ENCODE assay signal across 1 cellular context in genomic region chr7:136278057-136278456, GRCh38.
TF ChIP-seq lines count a peak whose summit lies in the region.

No MANE protein-coding gene starts in this region.

TF ChIP-seq in K562, 482 proteins besides CTCF, POLR2A, EP300 and RAD21:
- TF ChIP-seq ZBTB40 (IDR thresholded peaks at IDR 0.05) (no peak), ZBTB40 (CRISPR knock-in tag; IDR thresholded peaks at IDR 0.05) (no peak), ZNF785 (CRISPR knock-in tag; IDR thresholded peaks at IDR 0.05) (no peak), ZNF316 (IDR thresholded peaks at IDR 0.05) (peak; percentile 52), XRCC5 (IDR thresholded peaks at IDR 0.05; ENCODE audit: low read depth, low read length) (no peak), ZC3H11A (IDR thresholded peaks at IDR 0.05; ENCODE audit: low read depth, low read length) (no peak), PBX2 (CRISPR knock-in tag; IDR thresholded peaks at IDR 0.05; ENCODE audit: low read depth) (no peak), PBX2 (tag; conservative IDR thresholded peaks at IDR 0.05; ENCODE audit: low read depth) (peak; percentile 47; the same call in 1 of the 2 replicates), HLTF (IDR thresholded peaks at IDR 0.05) (no peak), MAFG (tag; conservative IDR thresholded peaks at IDR 0.05) (0 out of 2 replicates have a peak, but pooled peaks have one; percentile 6), MEIS2 (IDR thresholded peaks at IDR 0.05; ENCODE audit: partially characterized antibody) (peak; percentile 14), RFX1 (IDR thresholded peaks at IDR 0.05) (0 out of 2 replicates have a peak, but pooled peaks have one; percentile 4), STAG1 (CRISPR knock-in tag; IDR thresholded peaks at IDR 0.05; ENCODE audit: borderline replicate concordance) (no peak), MTF1 (CRISPR knock-in tag; IDR thresholded peaks at IDR 0.05; ENCODE audit: borderline replicate concordance) (no peak), GTF2F1 (IDR thresholded peaks at IDR 0.05; ENCODE audit: low read depth, low read length) (no peak), ARID2 (IDR thresholded peaks at IDR 0.05) (no peak), DMBX1 (CRISPR knock-in tag; IDR thresholded peaks at IDR 0.05; ENCODE audit: borderline replicate concordance) (no peak), FOXP1 (CRISPR knock-in tag; IDR thresholded peaks at IDR 0.05) (no peak), C11orf30 (IDR thresholded peaks at IDR 0.05; ENCODE audit: low read depth) (peak; percentile 13; the same call in 1 of the 2 replicates), BCOR (IDR thresholded peaks at IDR 0.05) (no peak), CCAR2 (IDR thresholded peaks at IDR 0.05; ENCODE audit: low read depth, low read length) (no peak), CAMTA2 (CRISPR knock-in tag; conservative IDR thresholded peaks at IDR 0.05) (no peak), SIRT6 (IDR thresholded peaks at IDR 0.05; ENCODE audit: low read depth, low read length) (no peak), CBX1 (IDR thresholded peaks at IDR 0.05; ENCODE audit: low read depth) (no peak), BRCA1 (IDR thresholded peaks at IDR 0.05) (no peak), BRCA1 (CRISPR knock-in tag; IDR thresholded peaks at IDR 0.05) (no peak), XRCC3 (IDR thresholded peaks at IDR 0.05) (no peak), GATAD2B (IDR thresholded peaks at IDR 0.05; ENCODE audit: borderline replicate concordance) (no peak), ZNF143 (CRISPR knock-in tag; IDR thresholded peaks at IDR 0.05) (no peak), HMG20B (CRISPR knock-in tag; IDR thresholded peaks at IDR 0.05) (no peak), USF1 (CRISPR knock-in tag; IDR thresholded peaks at IDR 0.05) (no peak), RBBP5 (IDR thresholded peaks at IDR 0.05; ENCODE audit: borderline replicate concordance, insufficient read depth, low read length, poor library complexity, severe bottlenecking) (no peak), BHLHE40 (IDR thresholded peaks at IDR 0.05; ENCODE audit: low read length) (no peak), ZFP30 (CRISPR knock-in tag; IDR thresholded peaks at IDR 0.05; ENCODE audit: borderline replicate concordance) (no peak)
